Comparison of ENCODE assay signal across 8 cellular contexts in the genomic region with DNA sequence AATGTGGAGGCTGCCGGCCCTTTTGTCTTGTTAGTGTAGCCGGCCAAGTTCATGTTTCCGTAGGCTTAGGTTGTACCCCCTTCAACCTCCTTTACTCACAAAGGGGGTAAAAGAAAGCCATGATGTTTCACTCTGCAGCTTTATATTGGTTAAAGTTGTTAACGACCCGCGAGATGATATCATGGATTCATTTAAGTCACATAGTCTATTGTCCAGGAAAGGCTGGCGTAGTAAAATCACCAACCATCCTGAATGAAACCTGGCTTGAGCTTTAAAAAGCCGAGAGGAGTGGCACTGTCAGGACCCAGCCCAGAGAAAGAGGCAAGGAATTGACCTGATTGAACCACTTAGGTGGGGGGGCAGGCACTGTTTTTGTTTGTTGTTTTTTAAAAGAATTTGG. TPM values are rescaled to one million over a fixed set of nuclear protein-coding genes. Genes with fewer than 3 reads are reported as not detected.
DNase-seq lines count a peak whose midpoint lies in the region; TF ChIP-seq lines count a peak whose summit lies in the region.

No MANE protein-coding gene starts in this region.

- CTCF ChIA-PET in BJ (lab: Yijun Ruan, JAX): interaction anchor here (0.8 to 4.8 kb wide), 2 partner anchors 13 to 14 kb away, joined by 4 to 32 read pairs; no protein-coding TSS in a partner anchor

- H3K36me3 ChIP-seq in BJ (ENCODE audit: control insufficient read depth, insufficient read depth, low read length) (peaks cover 4% of the 10 kb centered on the region), MG63 (peaks cover 47% of the 10 kb centered on the region), ectodermal cell (ENCODE audit: control insufficient read depth, insufficient read depth, low read length) (peaks cover 28% of the 10 kb centered on the region), muscle layer of duodenum (ENCODE audit: control insufficient read depth in 1 of 2, insufficient read depth in 2 of 2, low read length in 2 of 2) (peaks cover 3 to 15% of the 10 kb centered on the region in 2 donors)

- WGBS in ectodermal cell, 2 experiments: 24 to 36% methylated on average over 8 of the region's 8 CpGs

- no peaks in the 10 kb centered on the region for H3K9me3 ChIP-seq in MG63
- H3K9me3 ChIP-seq in ectodermal cell (ENCODE audit: control insufficient read depth, low read length): no peaks in the 10 kb centered on the region
- H3K9me3 ChIP-seq in muscle layer of duodenum (ENCODE audit: control insufficient read depth in 1 of 2, low read length in 2 of 2): no peaks in the 10 kb centered on the region

- H3K4me1 ChIP-seq in ectodermal cell (ENCODE audit: control insufficient read depth, insufficient read depth, low read length) (no peaks in the 10 kb centered on the region), muscle layer of duodenum (ENCODE audit: control insufficient read depth in 1 of 2, insufficient read depth in 2 of 2, low read length in 2 of 2) (peaks cover 0 to 25% of the 10 kb centered on the region in 2 donors)

- POLR2A ChIA-PET in BJ (lab: Charles Lee): no interaction called here

- DNase-seq in BJ (ENCODE audit: low read depth) (no peak), MG63 (no peak), AML-193 (lab: John Stamatoyannopoulos, UW) (no peak), GM19240 (ENCODE audit: insufficient read length, low spot score) (no peak), NCI-H2107 treated with DMSO at 0.1 percent for 48 hours (lab: John Stamatoyannopoulos, UW; ENCODE audit: unreplicated experiment) (no peak)
- no peak for DNase-seq in activated effector memory CD4-positive, alpha-beta T cell treated with Interleukin-2 at 50 U/mL for 16 hours

- H3K27ac ChIP-seq in ectodermal cell (ENCODE audit: insufficient read depth, low read depth, low read length, poor library complexity, severe bottlenecking) (no peak overlapping the region), muscle layer of duodenum (ENCODE audit: low read length) (peak overlapping the region; percentile 62)

- H3K4me3 ChIP-seq in BJ (ENCODE audit: low read depth, low read length) (peak overlapping the region; percentile 79), MG63 (peak overlapping the region; percentile 90), ectodermal cell (ENCODE audit: insufficient read depth, low read depth, low read length) (peak overlapping the region; percentile 91), muscle layer of duodenum (ENCODE audit: low read depth in 1 of 2, low read length in 2 of 2) (peak overlapping the region; percentile 79 to 93)

- no peak for TF ChIP-seq CTCF in BJ (IDR thresholded peaks at IDR 0.05; ENCODE audit: insufficient read depth, low read depth, low read length)

- no peaks in the 10 kb centered on the region for H3K27me3 ChIP-seq in BJ (ENCODE audit: control insufficient read depth, insufficient read depth, low read length)
- H3K27me3 ChIP-seq in MG63: no peaks in the 10 kb centered on the region
- H3K27me3 ChIP-seq in ectodermal cell (ENCODE audit: control insufficient read depth, insufficient read depth, low read length, poor library complexity, severe bottlenecking): no peaks in the 10 kb centered on the region
- H3K27me3 ChIP-seq in muscle layer of duodenum (ENCODE audit: low read depth, low read length): no peaks in the 10 kb centered on the region

RNA-seq across cellular contexts. Expression of a gene that starts 1.3 kb away (rescaled TPM):
- 10.4 and 11.7 TPM in 2 replicates for polyA plus RNA-seq in BJ (2011; rRNA removed)
- polyA minus RNA-seq in BJ (2011; rRNA and poly(A)+ RNA removed): 3.1 and 3.4 TPM in 2 replicates
- total RNA-seq in MG63 (2014; rRNA removed; shearing (Covaris generic); ENCODE audit: low replicate concordance): 67.5 and 80.9 TPM in 2 replicates
- polyA plus RNA-seq in ectodermal cell (2013, experiment 1 of 4): 129 TPM
- 141 TPM for polyA plus RNA-seq in ectodermal cell (2013, experiment 2 of 4)
- 90.9 TPM for polyA plus RNA-seq in ectodermal cell (2013, experiment 3 of 4)
- polyA plus RNA-seq in ectodermal cell (2013, experiment 4 of 4): 95.9 TPM

RNA-seq across cellular contexts. Expression of a gene that starts 5.4 kb away (rescaled TPM):
- 19.6 and 23.3 TPM in 2 replicates for polyA plus RNA-seq in BJ (2011; rRNA removed)
- 6.1 and 9.1 TPM in 2 replicates for polyA minus RNA-seq in BJ (2011; rRNA and poly(A)+ RNA removed)
- 46.7 and 54.9 TPM in 2 replicates for total RNA-seq in MG63 (2014; rRNA removed; shearing (Covaris generic); ENCODE audit: low replicate concordance)
- 27.0 TPM for polyA plus RNA-seq in ectodermal cell (2013, experiment 1 of 4)
- polyA plus RNA-seq in ectodermal cell (2013, experiment 2 of 4): 30.2 TPM
- polyA plus RNA-seq in ectodermal cell (2013, experiment 3 of 4): 33.6 TPM
- polyA plus RNA-seq in ectodermal cell (2013, experiment 4 of 4): 30.0 TPM

RNA-seq across cellular contexts. Expression of a gene that starts 17.7 kb away (rescaled TPM):
- polyA plus RNA-seq in BJ (2011; rRNA removed): 1.1 and 1.7 TPM in 2 replicates
- polyA minus RNA-seq in BJ (2011; rRNA and poly(A)+ RNA removed): 2.4 and 4.7 TPM in 2 replicates
- 0.20 and 2.9 TPM in 2 replicates for total RNA-seq in MG63 (2014; rRNA removed; shearing (Covaris generic); ENCODE audit: low replicate concordance)
- 7.8 TPM for polyA plus RNA-seq in ectodermal cell (2013, experiment 1 of 4)
- polyA plus RNA-seq in ectodermal cell (2013, experiment 2 of 4): 8.1 TPM
- 6.3 TPM for polyA plus RNA-seq in ectodermal cell (2013, experiment 3 of 4)
- 7.0 TPM for polyA plus RNA-seq in ectodermal cell (2013, experiment 4 of 4)

RNA-seq across cellular contexts. Expression of a gene that starts 46.3 kb away (rescaled TPM):
- polyA plus RNA-seq in BJ (2011; rRNA removed): 16.0 and 16.7 TPM in 2 replicates
- polyA minus RNA-seq in BJ (2011; rRNA and poly(A)+ RNA removed): 14.8 and 30.4 TPM in 2 replicates
- total RNA-seq in MG63 (2014; rRNA removed; shearing (Covaris generic); ENCODE audit: low replicate concordance): 6.1 and 18.8 TPM in 2 replicates
- 15.6 TPM for polyA plus RNA-seq in ectodermal cell (2013, experiment 1 of 4)
- 17.2 TPM for polyA plus RNA-seq in ectodermal cell (2013, experiment 2 of 4)
- 18.8 TPM for polyA plus RNA-seq in ectodermal cell (2013, experiment 3 of 4)
- polyA plus RNA-seq in ectodermal cell (2013, experiment 4 of 4): 17.6 TPM
